In the genomic region with DNA sequence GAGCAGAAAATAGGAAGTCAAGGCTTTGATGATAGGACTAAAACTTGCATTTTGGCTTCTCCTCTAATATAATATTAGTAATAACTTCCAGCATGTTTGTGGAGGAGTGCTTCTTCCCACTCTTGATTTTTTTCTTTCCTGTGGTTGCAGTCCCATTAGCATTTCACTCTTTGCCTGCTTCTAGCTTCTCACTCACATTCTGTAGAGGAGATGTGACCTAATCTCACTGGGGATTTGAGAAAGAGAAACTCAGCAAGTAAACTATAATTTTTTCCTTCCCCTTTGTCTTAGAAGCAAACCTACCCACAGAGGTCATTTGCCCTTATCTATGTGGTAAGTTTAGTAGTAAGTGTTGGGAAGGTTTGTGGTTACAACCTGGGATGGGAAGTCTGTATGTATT, we compare ENCODE assay signal across 30 cellular contexts.
DNase-seq lines count a peak whose midpoint lies in the region; ATAC-seq lines count a peak whose summit lies in the region.
"Had no signal": no experiment of that assay in that cellular context is flagged by ENCODE, and none has a peak within 500 bp of the region (broad histone marks: within the 10 kb centered on the region; RNA-seq: fewer than 3 reads in every experiment).

No MANE protein-coding gene starts in this region.

- H2BK5ac ChIP-seq in mesenchymal stem cell (ENCODE audit: low read depth, low read length, poor library complexity, severe bottlenecking), result no peak overlapping the region

- no peak overlapping the region for H3K4ac ChIP-seq in mesenchymal stem cell (ENCODE audit: low read depth in 1 of 2, low read length in 2 of 2)

- no peak overlapping the region for H3K18ac ChIP-seq in mesenchymal stem cell (ENCODE audit: low read depth in 1 of 2, low read length in 2 of 2)

- DNase-seq in AG20443 (ENCODE audit: low spot score) (peak; percentile 18), MV-4-11 (lab: John Stamatoyannopoulos, UW) (peak; percentile 15), astrocyte of the hippocampus (ENCODE audit: low read depth, low spot score) (peak; percentile 23), mesenchymal stem cell (peak; percentile 12), SKM-1 (lab: John Stamatoyannopoulos, UW; ENCODE audit: unreplicated experiment) (no peak)
- DNase-seq in activated naive CD4-positive, alpha-beta T cell treated with anti-CD3 and anti-CD28 coated beads, Interleukin-2, amount 50 U/mL, for 72 hours (ENCODE audit: low spot score in 2 of 2), result no peak
- no peak for DNase-seq in activated CD4-positive, alpha-beta T cell treated with anti-CD3 and anti-CD28 coated beads for 1 hour
- DNase-seq: ACHN; activated CD4-positive, alpha-beta T cell treated with anti-CD3 and anti-CD28 coated beads, Interleukin-2, amount 50 U/mL, for 48 hours; activated CD8-positive, alpha-beta memory T cell treated with anti-CD3 and anti-CD28 coated beads, Interleukin-2, amount 50 U/mL, for 4 hours; activated naive CD4-positive, alpha-beta T cell treated with anti-CD3 and anti-CD28 coated beads for 36 hours; amniotic stem cell; colonic mucosa; effector CD4-positive, alpha-beta T cell; HCEC 1CT; head of caudate nucleus; islet precursor cell; Kasumi-1; left ventricle myocardium inferior; mesendoderm; NCI-H1048; NCI-H1694 treated with DMSO at 0.1 percent for 48 hours; NCI-H510A; stimulated activated CD4-positive, alpha-beta T cell treated with anti-CD3 and anti-CD28 coated beads, Interleukin-12 subunit alpha, Interleukin-12 subunit beta, amount 100 ng/mL, for 4 hours; stimulated activated CD4-positive, alpha-beta T cell treated with anti-CD3 and anti-CD28 coated beads, Interleukin-2, amount 100 ng/mL, for 48 hours; stimulated activated naive CD8-positive, alpha-beta T cell treated with anti-CD3 and anti-CD28 coated beads, Interleukin-15, amount 100 ng/mL, for 72 hours; T-helper 1 cell; thyroid gland had no signal

- no peak overlapping the region for H3K27ac Mint-ChIP-seq in activated naive CD4-positive, alpha-beta T cell treated with anti-CD3 and anti-CD28 coated beads, Interleukin-2, amount 50 U/mL, for 72 hours
- H3K27ac Mint-ChIP-seq: activated naive CD4-positive, alpha-beta T cell treated with anti-CD3 and anti-CD28 coated beads for 36 hours; stimulated activated naive CD8-positive, alpha-beta T cell treated with anti-CD3 and anti-CD28 coated beads, Interleukin-15, amount 100 ng/mL, for 72 hours had no signal

- no peak overlapping the region for H2AFZ ChIP-seq in mesenchymal stem cell (ENCODE audit: low read depth, low read length)

- H3K9me3 Mint-ChIP-seq in activated naive CD4-positive, alpha-beta T cell treated with anti-CD3 and anti-CD28 coated beads, Interleukin-2, amount 50 U/mL, for 72 hours, result peaks cover 11 to 15% of the 10 kb centered on the region in 2 donors

- H4K91ac ChIP-seq in mesenchymal stem cell (ENCODE audit: low read length), result no peak overlapping the region

- H2BK120ac ChIP-seq in mesenchymal stem cell (ENCODE audit: low read depth, low read length), result no peak overlapping the region

- peak overlapping the region in 1 of 2 experiments; percentile 4 for H3K4me3 ChIP-seq in mesenchymal stem cell (ENCODE audit: insufficient read depth in 1 of 2, low read depth in 1 of 2, low read length in 2 of 2)
- H3K4me3 ChIP-seq: colonic mucosa, left ventricle myocardium inferior, thyroid gland, vagina had no signal

- ATAC-seq in activated naive CD4-positive, alpha-beta T cell treated with anti-CD3 and anti-CD28 coated beads, Interleukin-2, amount 50 U/mL, for 72 hours, result no peak
- ATAC-seq in HG03097 (IDR thresholded peaks at IDR 0.05; ENCODE audit: low FRiP score, unreplicated experiment), result no peak
- ATAC-seq: stimulated activated naive CD8-positive, alpha-beta T cell treated with anti-CD3 and anti-CD28 coated beads, Interleukin-15, amount 100 ng/mL, for 72 hours had no signal

- no peak overlapping the region for H2BK12ac ChIP-seq in mesenchymal stem cell (ENCODE audit: low read length in 2 of 2)

- H2BK15ac ChIP-seq in mesenchymal stem cell (ENCODE audit: low read depth, poor library complexity, severe bottlenecking), result no peak overlapping the region

- H3K27me3 ChIP-seq in mesenchymal stem cell (ENCODE audit: control insufficient read depth in 1 of 2, insufficient read depth in 1 of 2, low read length in 2 of 2), result no peaks in the 10 kb centered on the region
- H3K27me3 ChIP-seq: colonic mucosa, thyroid gland, vagina had no signal

- H3K27ac ChIP-seq in mesenchymal stem cell (ENCODE audit: low read length, poor library complexity, severe bottlenecking), result no peak overlapping the region
- H3K27ac ChIP-seq: colonic mucosa, left ventricle myocardium inferior, thyroid gland, vagina had no signal

- H3K9me3 ChIP-seq in mesenchymal stem cell (ENCODE audit: control insufficient read depth, low read length), result peaks cover 9% of the 10 kb centered on the region
- H3K9me3 ChIP-seq: colonic mucosa, thyroid gland, vagina had no signal

- H3K4me1 ChIP-seq in mesenchymal stem cell (ENCODE audit: control insufficient read depth, insufficient read depth, low read depth, low read length), result no peaks in the 10 kb centered on the region
- H3K4me1 ChIP-seq: colonic mucosa, left ventricle myocardium inferior, thyroid gland, vagina had no signal

- no peaks in the 10 kb centered on the region for H3K79me1 ChIP-seq in mesenchymal stem cell (replicated peaks; ENCODE audit: low read length, poor library complexity, severe bottlenecking)

- H4K8ac ChIP-seq in mesenchymal stem cell (ENCODE audit: low read length), result no peak overlapping the region

- peak overlapping the region; percentile 44 for H3K9ac ChIP-seq in mesenchymal stem cell (ENCODE audit: low read length)

- no peak overlapping the region for H2AK5ac ChIP-seq in mesenchymal stem cell (ENCODE audit: low read length, severe bottlenecking)

- no peak overlapping the region for H3K23ac ChIP-seq in mesenchymal stem cell (ENCODE audit: low read length in 2 of 2)

- no peak overlapping the region for H3K4me2 ChIP-seq in mesenchymal stem cell (ENCODE audit: low read length, poor library complexity, severe bottlenecking)

- H3K14ac ChIP-seq in mesenchymal stem cell (ENCODE audit: low read length in 2 of 2), result no peak overlapping the region

- H3K36me3 Mint-ChIP-seq in activated naive CD4-positive, alpha-beta T cell treated with anti-CD3 and anti-CD28 coated beads, Interleukin-2, amount 50 U/mL, for 72 hours, result peaks cover 0 to 8% of the 10 kb centered on the region in 2 donors

- H3K36me3 ChIP-seq in mesenchymal stem cell (ENCODE audit: control insufficient read depth in 1 of 2, insufficient read depth in 2 of 2, low read depth in 1 of 2, low read length in 2 of 2), result no peaks in the 10 kb centered on the region
- H3K36me3 ChIP-seq: colonic mucosa, left ventricle myocardium inferior, thyroid gland, vagina had no signal

Comparison
In these comparisons a context has a peak if more than half of its experiments do, and no peak if none do; other contexts are left out.
1. DNase-seq: peak in AG20443 (single experiment), MV-4-11 (single experiment), astrocyte of the hippocampus (single experiment) and mesenchymal stem cell (single experiment); none in SKM-1 (single experiment), activated naive CD4-positive, alpha-beta T cell treated with anti-CD3 and anti-CD28 coated beads, Interleukin-2, amount 50 U/mL, for 72 hours (0 of 2) and activated CD4-positive, alpha-beta T cell treated with anti-CD3 and anti-CD28 coated beads for 1 hour (single experiment).